ENCODE assay signal across 18 cellular contexts in genomic region chrX:12349201-12349600, GRCh38.
"Had no signal": no experiment of that assay in that cellular context is flagged by ENCODE, and none has a peak within 500 bp of the region (broad histone marks: within the 10 kb centered on the region; RNA-seq: fewer than 3 reads in every experiment).

No MANE protein-coding gene starts in this region.

- H3K9me3 ChIP-seq: esophagus muscularis mucosa, tibial artery had no signal

- H3K36me3 ChIP-seq: esophagus muscularis mucosa, tibial artery had no signal

- H3K4me3 ChIP-seq: esophagus muscularis mucosa, hepatocyte, skin epidermis, tibial artery had no signal

- H3K27ac ChIP-seq: esophagus muscularis mucosa, hepatocyte, skin epidermis, tibial artery had no signal

- H3K4me1 ChIP-seq: esophagus muscularis mucosa, tibial artery had no signal

- FAIRE-seq: colon, urothelium cell line had no signal

- H3K27me3 ChIP-seq: esophagus muscularis mucosa, hepatocyte, tibial artery had no signal

- H2AFZ ChIP-seq: hepatocyte had no signal

- DNase-seq: activated CD4-positive, alpha-beta T cell treated with anti-CD3 and anti-CD28 coated beads, Interleukin-2, amount 10 ng/mL, durations not matched to agents 24 days and 14 days; activated CD4-positive, CD25-positive, alpha-beta regulatory T cell; activated CD8-positive, alpha-beta memory T cell treated with anti-CD3 and anti-CD28 coated beads, Interleukin-2, amount 50 U/mL, for 48 hours; activated gamma-delta T cell; activated T-cell treated with anti-CD3 and anti-CD28 coated beads, Interleukin-2, amount 50 U/mL, for 72 hours; kidney glomerular epithelial cell; left ventricle myocardium superior; occipital lobe; right cardiac atrium; stimulated activated CD4-positive, alpha-beta T cell treated with anti-CD3 and anti-CD28 coated beads, Interleukin-15, amount 100 ng/mL, for 24 hours; stimulated activated CD4-positive, alpha-beta T cell treated with anti-CD3 and anti-CD28 coated beads, Interleukin-4, amount 100 ng/mL, for 1 hour; stimulated activated naive CD4-positive, alpha-beta T cell; tibial artery had no signal

- H3K79me2 ChIP-seq: hepatocyte had no signal

- H3K4me2 ChIP-seq: hepatocyte had no signal
